Comparison of ENCODE assay signal across 8 cellular contexts in genomic region chr19:15466851-15467733, GRCh38. TPM values are rescaled to one million over a fixed set of nuclear protein-coding genes. Genes with fewer than 3 reads are reported as not detected.
DNase-seq lines count a peak whose midpoint lies in the region; ATAC-seq and TF ChIP-seq lines count a peak whose summit lies in the region.

No MANE protein-coding gene starts in this region.

- no peak for TF ChIP-seq EP300 in suprapubic skin (IDR thresholded peaks at IDR 0.05)

- TF ChIP-seq POLR2A in suprapubic skin (IDR thresholded peaks at IDR 0.05), result no peak

- POLR2A ChIA-PET in A673 (lab: Charles Lee; ENCODE audit: low non-redundant PET), result interaction anchor here (0.7 kb wide), 1 partner anchor 31 kb away, joined by 3 read pairs; no protein-coding TSS in a partner anchor

- no peaks in the 10 kb centered on the region for H3K9me3 Mint-ChIP-seq in activated CD8-positive, alpha-beta memory T cell treated with anti-CD3 and anti-CD28 coated beads, Interleukin-2, amount 10 ng/mL, durations not matched to agents 7 days and 5 days (ENCODE audit: low read depth)
- no peaks in the 10 kb centered on the region for H3K9me3 Mint-ChIP-seq in natural killer cell

- peaks cover 6% of the 10 kb centered on the region for H3K27me3 Mint-ChIP-seq in activated CD8-positive, alpha-beta memory T cell treated with anti-CD3 and anti-CD28 coated beads, Interleukin-2, amount 10 ng/mL, durations not matched to agents 7 days and 5 days
- H3K27me3 Mint-ChIP-seq in natural killer cell (ENCODE audit: low read depth in 2 of 2), result peaks cover 0 to 9% of the 10 kb centered on the region in 2 donors

- H3K4me3 ChIP-seq in A673 (ENCODE audit: low read depth, low read length, poor library complexity, severe bottlenecking) (no peak overlapping the region), suprapubic skin (no peak overlapping the region)

- DNase-seq in A673 (ENCODE audit: low spot score) (peak; percentile 72), KG1 (lab: John Stamatoyannopoulos, UW) (peak; percentile 84), natural killer cell (no peak), suprapubic skin (ENCODE audit: low spot score in 2 of 2) (no peak), NCI-H2029 (lab: John Stamatoyannopoulos, UW) (no peak)
- peak; percentile 91 for DNase-seq in activated CD8-positive, alpha-beta memory T cell treated with anti-CD3 and anti-CD28 coated beads, Interleukin-2, amount 10 ng/mL, durations not matched to agents 7 days and 5 days

- H3K36me3 Mint-ChIP-seq in activated CD8-positive, alpha-beta memory T cell treated with anti-CD3 and anti-CD28 coated beads, Interleukin-2, amount 10 ng/mL, durations not matched to agents 7 days and 5 days, result peaks cover 9% of the 10 kb centered on the region
- no peaks in the 10 kb centered on the region for H3K36me3 Mint-ChIP-seq in natural killer cell

- peak overlapping the region; percentile 39 for H3K4me3 Mint-ChIP-seq in activated CD8-positive, alpha-beta memory T cell treated with anti-CD3 and anti-CD28 coated beads, Interleukin-2, amount 10 ng/mL, durations not matched to agents 7 days and 5 days
- H3K4me3 Mint-ChIP-seq in natural killer cell, result peak overlapping the region; percentile 89

- intact Hi-C loops in A673 (cut with micrococcal nuclease; ENCODE audit: unreplicated experiment), result no loop called here
- intact Hi-C loops in natural killer cell (cut with micrococcal nuclease), result loop anchor here (10.0 kb wide), 1 partner anchor 202 kb away; no protein-coding TSS in a partner anchor

- BruUV-seq in A673 (replicated peaks; lab: Mats Ljungman, UMichigan), result no TSS peak

- H3K27me3 ChIP-seq in A673 (replicated peaks; ENCODE audit: insufficient read depth, low read depth, low read length, poor library complexity), result no peaks in the 10 kb centered on the region
- peaks cover 49% of the 10 kb centered on the region for H3K27me3 ChIP-seq in suprapubic skin

- H3K9me3 ChIP-seq in A673 (ENCODE audit: low read depth, low read length, poor library complexity, severe bottlenecking), result no peaks in the 10 kb centered on the region
- H3K9me3 ChIP-seq in suprapubic skin, result no peaks in the 10 kb centered on the region

- WGBS in suprapubic skin, result 47% methylated on average over 8 of the region's 8 CpGs

- H3K4me1 ChIP-seq in A673 (ENCODE audit: insufficient read depth, low read length, poor library complexity, severe bottlenecking) (peaks cover 14% of the 10 kb centered on the region), suprapubic skin (peaks cover 14% of the 10 kb centered on the region)

- peak overlapping the region; percentile 87 for H3K27ac Mint-ChIP-seq in activated CD8-positive, alpha-beta memory T cell treated with anti-CD3 and anti-CD28 coated beads, Interleukin-2, amount 10 ng/mL, durations not matched to agents 7 days and 5 days
- H3K27ac Mint-ChIP-seq in natural killer cell, result peak overlapping the region; percentile 73 to 84

- H3K27ac ChIP-seq in A673 (ENCODE audit: low read depth, low read length, poor library complexity, severe bottlenecking) (peak overlapping the region; percentile 32), suprapubic skin (no peak overlapping the region)

- peaks cover 62% of the 10 kb centered on the region for H3K4me1 Mint-ChIP-seq in activated CD8-positive, alpha-beta memory T cell treated with anti-CD3 and anti-CD28 coated beads, Interleukin-2, amount 10 ng/mL, durations not matched to agents 7 days and 5 days
- peaks cover 52 to 66% of the 10 kb centered on the region in 2 donors for H3K4me1 Mint-ChIP-seq in natural killer cell

- peak; percentile 44 for ATAC-seq in GM19397 (IDR thresholded peaks at IDR 0.05; ENCODE audit: unreplicated experiment)
- peak; percentile 63 for ATAC-seq in activated CD8-positive, alpha-beta memory T cell treated with anti-CD3 and anti-CD28 coated beads, Interleukin-2, amount 10 ng/mL, durations not matched to agents 7 days and 5 days
- peak in 1 of 3 donors; percentile 11 for ATAC-seq in natural killer cell
- ATAC-seq in esophagus mucosa, result no peak

- H3K36me3 ChIP-seq in A673 (ENCODE audit: insufficient read depth, low read length, poor library complexity, severe bottlenecking) (no peaks in the 10 kb centered on the region), suprapubic skin (no peaks in the 10 kb centered on the region)

- CTCF ChIA-PET in A673 (lab: Charles Lee), result interaction anchor here (0.5 to 0.6 kb wide), 2 partner anchors 43 to 246 kb away, joined by 3 to 7 read pairs; no protein-coding TSS in a partner anchor
- CTCF ChIA-PET in activated CD8-positive, alpha-beta memory T cell treated with anti-CD3 and anti-CD28 coated beads, Interleukin-2, amount 10 ng/mL, durations not matched to agents 7 days and 5 days (lab: Charles Lee), result interaction anchor here (0.9 to 8.4 kb wide), 11 partner anchors 9 to 90 kb away, joined by 3 to 68 read pairs (median 5); partner anchors contain the start of gene AKAP8L

- TF ChIP-seq CTCF in A673 (conservative IDR thresholded peaks at IDR 0.05; ENCODE audit: low read depth, low read length), result no peak
- no peak for TF ChIP-seq CTCF in natural killer cell (IDR thresholded peaks at IDR 0.05)
- no peak for TF ChIP-seq CTCF in suprapubic skin (IDR thresholded peaks at IDR 0.05)

RNA-seq across cellular contexts. Expression of gene RASAL3, which starts 2.7 kb away (rescaled TPM):
- 1.1 TPM in 2 replicates for total RNA-seq in A673 (2021)
- total RNA-seq in activated CD8-positive, alpha-beta memory T cell treated with anti-CD3 and anti-CD28 coated beads, Interleukin-2, amount 10 ng/mL, durations not matched to agents 7 days and 5 days, result 100 to 1,000 TPM; 166 to 172 TPM
- 100 to 1,000 TPM; 217 to 283 (median 224) TPM for total RNA-seq in natural killer cell
- 1 to 10 TPM in 2 of 4 donors, under 1 TPM in 2; 0.70 to 2.4 (median 1.0) TPM for total RNA-seq in suprapubic skin
- 1.8 TPM for total RNA-seq in esophagus mucosa

RNA-seq across cellular contexts. Expression of gene PGLYRP2, which starts 12.2 kb away (rescaled TPM):
- total RNA-seq in A673 (2021) (3.5 and 4.7 TPM in 2 replicates), natural killer cell (under 1 TPM in 2 of 3 donors, not detected in 1; 0.21 to 0.28 TPM), suprapubic skin (under 1 TPM in 1 of 4 donors, not detected in 3; 0.21 TPM), esophagus mucosa (not detected)
- total RNA-seq in activated CD8-positive, alpha-beta memory T cell treated with anti-CD3 and anti-CD28 coated beads, Interleukin-2, amount 10 ng/mL, durations not matched to agents 7 days and 5 days, result under 1 TPM; 0.09 to 0.12 TPM

RNA-seq across cellular contexts. Expression of gene WIZ, which starts 17.3 kb away (rescaled TPM):
- total RNA-seq in A673 (2021) (72.3 and 73.7 TPM in 2 replicates), natural killer cell (10 to 100 TPM; 24.3 to 29.3 (median 24.4) TPM), suprapubic skin (10 to 100 TPM; 39.1 to 44.9 (median 41.0) TPM), esophagus mucosa (19.4 TPM)
- total RNA-seq in activated CD8-positive, alpha-beta memory T cell treated with anti-CD3 and anti-CD28 coated beads, Interleukin-2, amount 10 ng/mL, durations not matched to agents 7 days and 5 days, result 10 to 100 TPM; 29.9 to 30.8 TPM

RNA-seq across cellular contexts. Expression of gene CYP4F22, which starts 41.2 kb away (rescaled TPM):
- total RNA-seq in A673 (2021) (78.3 and 79.7 TPM in 2 replicates), natural killer cell (1 to 10 TPM; 2.2 to 3.1 (median 2.6) TPM), suprapubic skin (10 to 100 TPM; 26.0 to 77.7 (median 55.5) TPM), esophagus mucosa (10.2 TPM)
- 1 to 10 TPM; 1.2 to 1.9 TPM for total RNA-seq in activated CD8-positive, alpha-beta memory T cell treated with anti-CD3 and anti-CD28 coated beads, Interleukin-2, amount 10 ng/mL, durations not matched to agents 7 days and 5 days

RNA-seq across cellular contexts. Expression of gene AKAP8L, which starts 48.3 kb away (rescaled TPM):
- total RNA-seq in A673 (2021), result 132 and 147 TPM in 2 replicates
- total RNA-seq in activated CD8-positive, alpha-beta memory T cell treated with anti-CD3 and anti-CD28 coated beads, Interleukin-2, amount 10 ng/mL, durations not matched to agents 7 days and 5 days, result 100 to 1,000 TPM; 105 to 116 TPM
- 100 to 1,000 TPM; 144 to 174 (median 173) TPM for total RNA-seq in natural killer cell
- 100 to 1,000 TPM in 2 of 4 donors, 10 to 100 TPM in 2; 97.5 to 259 (median 118) TPM for total RNA-seq in suprapubic skin
- 31.6 TPM for total RNA-seq in esophagus mucosa

Comparison
In these comparisons a context has a peak if more than half of its experiments do, and no peak if none do; other contexts are left out.
1. DNase-seq: peak in A673 (single experiment), KG1 (single experiment) and activated CD8-positive, alpha-beta memory T cell treated with anti-CD3 and anti-CD28 coated beads, Interleukin-2, amount 10 ng/mL, durations not matched to agents 7 days and 5 days (single experiment); none in natural killer cell (single experiment), suprapubic skin (0 of 2) and NCI-H2029 (single experiment).
2. RNA of gene RASAL3, which starts 2.7 kb away (total RNA-seq): 217 to 283 TPM in natural killer cell and 166 to 172 TPM in activated CD8-positive, alpha-beta memory T cell treated with anti-CD3 and anti-CD28 coated beads, Interleukin-2, amount 10 ng/mL, durations not matched to agents 7 days and 5 days; 1.8 TPM in esophagus mucosa (single experiment), 0.70 to 2.4 TPM in suprapubic skin and 1.1 TPM in A673; every median in the first group is over 10 times any median in the second.